8 cellular contexts compared by ENCODE assay signal in genomic region chr16:22206013-22206846, GRCh38. TPM values are rescaled to one million over a fixed set of nuclear protein-coding genes. Genes with fewer than 3 reads are reported as not detected.
DNase-seq lines count a peak whose midpoint lies in the region; ATAC-seq and TF ChIP-seq lines count a peak whose summit lies in the region.

TSS of gene EEF2K (plus strand) at chr16:22206278. CDS start at chr16:22225730, 19,452 bp downstream.

- H3K4me3 ChIP-seq in right lobe of liver, result peak within 1 kb of the TSS; percentile 92 to 96 (median 95)

- H3K36me3 ChIP-seq in right lobe of liver, result no peaks in the 10 kb centered on the region

- intact Hi-C loops in right lobe of liver (cut with DNase I), result no loop called here

- peak; percentile 81 to 89 (median 86) for TF ChIP-seq CTCF in right lobe of liver (IDR thresholded peaks at IDR 0.05)

- DNase-seq in C1 segment of cervical spinal cord (lab: John Stamatoyannopoulos, UW) (peak; percentile 40 to 83 (median 70)), GM19240 (ENCODE audit: insufficient read length, low spot score) (peak; percentile 79), NCI-H526 (lab: John Stamatoyannopoulos, UW) (peak; percentile 79 to 96), dermis blood vessel endothelial cell (peak; percentile 97), right lobe of liver (peak; percentile 93 to 94 (median 94))
- peak; percentile 79 to 80 for DNase-seq in activated CD4-positive, alpha-beta T cell treated with anti-CD3 and anti-CD28 coated beads, Interleukin-2, amount 50 U/mL, for 4 hours
- peak; percentile 77 to 87 for DNase-seq in stimulated activated CD4-positive, alpha-beta T cell treated with anti-CD3 and anti-CD28 coated beads, Interleukin-4, amount 100 ng/mL, for 4 hours

- H3K4me1 ChIP-seq in right lobe of liver, result peaks cover 0 to 13% (median 4%) of the 10 kb centered on the region in 4 donors

- no peaks in the 10 kb centered on the region for H3K9me3 ChIP-seq in right lobe of liver

- under 1% methylated on average over 32 of the region's 74 CpGs for WGBS in right lobe of liver (ENCODE audit: insufficient coverage, low coverage, low lambda C conversion rate, missing lambda C conversion rate)

- peak; percentile 42 for TF ChIP-seq POLR2A in right lobe of liver (IDR thresholded peaks at IDR 0.05)

- H3K27ac ChIP-seq in right lobe of liver, result peak within 1 kb of the TSS; percentile 33 to 84 (median 74)

- H3K27me3 ChIP-seq in right lobe of liver, result no peaks in the 10 kb centered on the region

- ATAC-seq in HG03460 (IDR thresholded peaks at IDR 0.05; ENCODE audit: unreplicated experiment), result peak; percentile 86
- ATAC-seq in right lobe of liver, result peak; percentile 89 to 96 (median 92)

RNA-seq across cellular contexts. Expression of gene EEF2K, which starts in this region (rescaled TPM):
- total RNA-seq in dermis blood vessel endothelial cell, result 44.1 and 59.6 TPM in 2 replicates
- 10 to 100 TPM in 5 of 6 experiments, 1 to 10 TPM in 1; 10.0 to 17.5 (median 11.5) TPM for total RNA-seq in right lobe of liver

Comparison
In these comparisons a context has a peak if more than half of its experiments do, and no peak if none do; other contexts are left out.
1. Peak in every context shown above with its lines: DNase-seq, ATAC-seq, H3K4me3 ChIP-seq and H3K27ac ChIP-seq.